ENCODE assay signal across 27 cellular contexts in the genomic region with DNA sequence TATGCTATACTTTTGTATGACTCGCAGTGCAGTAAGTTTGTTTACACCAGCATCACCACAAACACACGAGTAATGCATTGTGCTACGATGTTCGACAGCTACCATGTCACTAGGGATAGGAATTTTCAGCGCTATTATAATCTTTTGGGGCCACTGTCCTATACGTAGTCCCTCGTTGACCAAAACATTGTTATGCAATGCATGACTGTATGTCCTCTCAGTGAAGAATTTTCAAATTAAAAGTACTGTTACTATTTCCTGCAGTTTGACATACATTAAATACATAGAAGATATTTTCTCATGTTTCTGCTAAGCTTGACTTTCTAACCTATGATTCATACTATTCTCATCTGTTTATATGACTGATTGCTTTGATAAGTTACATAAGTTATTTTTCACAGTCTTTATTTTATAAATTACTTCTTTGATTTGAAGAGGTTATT.
DNase-seq lines count a peak whose midpoint lies in the region; ATAC-seq and TF ChIP-seq lines count a peak whose summit lies in the region.
"Had no signal": no experiment of that assay in that cellular context is flagged by ENCODE, and none has a peak within 500 bp of the region (broad histone marks: within the 10 kb centered on the region; RNA-seq: fewer than 3 reads in every experiment).

No MANE protein-coding gene starts in this region.

- H3K27me3 ChIP-seq in MG63, result no peaks in the 10 kb centered on the region
- no peaks in the 10 kb centered on the region for H3K27me3 ChIP-seq in foreskin keratinocyte
- H3K27me3 ChIP-seq: ascending aorta, hepatocyte, right lobe of liver, SJCRH30 had no signal

- no peak overlapping the region for H3K27ac ChIP-seq in foreskin keratinocyte
- H3K27ac ChIP-seq: ascending aorta, hepatocyte, left ventricle myocardium inferior, parathyroid adenoma, right lobe of liver, SJCRH30 had no signal

- ATAC-seq in foreskin keratinocyte, result peak; percentile 86
- ATAC-seq: activated naive CD4-positive, alpha-beta T cell treated with anti-CD3 and anti-CD28 coated beads, Interleukin-2, amount 50 U/mL, for 72 hours; activated T-helper 17 cell treated with anti-CD3 and anti-CD28 coated beads, Interleukin-2, amount 50 U/mL, for 72 hours; effector memory CD8-positive, alpha-beta T cell; K562; right lobe of liver had no signal

- peak; percentile 46 for DNase-seq in EL
- DNase-seq in MG63, result peak; percentile 30
- DNase-seq in cardiac fibroblast (ENCODE audit: low read depth in 2 of 2), result peak; percentile 37 to 62
- DNase-seq in foreskin keratinocyte, result peak in 1 of 2 donors; percentile 26
- DNase-seq in NCI-H82 (lab: John Stamatoyannopoulos, UW), result no peak
- no peak for DNase-seq in NCI-H146 (lab: John Stamatoyannopoulos, UW)
- DNase-seq in NCI-H1105 (lab: John Stamatoyannopoulos, UW), result no peak
- no peak for DNase-seq in GM19240 (ENCODE audit: insufficient read length, low spot score)
- DNase-seq: activated CD4-positive, alpha-beta T cell treated with anti-CD3 and anti-CD28 coated beads for 48 hours; Calu3; effector memory CD8-positive, alpha-beta T cell; immature natural killer cell; left ventricle myocardium inferior; midbrain; NCI-H187 treated with DMSO at 0.1 percent for 48 hours; NCI-H226; right lobe of liver; SJCRH30; stimulated activated CD4-positive, alpha-beta T cell treated with anti-CD3 and anti-CD28 coated beads, Interleukin-15, amount 100 ng/mL, for 24 hours; stimulated activated CD8-positive, alpha-beta memory T cell treated with anti-CD3 and anti-CD28 coated beads, Interleukin-4, amount 100 ng/mL, for 48 hours had no signal

- no peaks in the 10 kb centered on the region for H3K36me3 ChIP-seq in MG63
- H3K36me3 ChIP-seq: ascending aorta, HAP-1, left ventricle myocardium inferior, right lobe of liver, SJCRH30 had no signal

- no peaks in the 10 kb centered on the region for H3K4me1 ChIP-seq in foreskin keratinocyte
- H3K4me1 ChIP-seq: ascending aorta, HAP-1, left ventricle myocardium inferior, parathyroid adenoma, right lobe of liver, SJCRH30 had no signal

- H3K4me3 ChIP-seq in MG63 (no peak overlapping the region), cardiac fibroblast (replicated peaks in 1 of 2; ENCODE audit: low read depth in 2 of 2, low read length in 2 of 2) (no peak overlapping the region)
- H3K4me3 ChIP-seq: ascending aorta, HAP-1, hepatocyte, K562, left ventricle myocardium inferior, right lobe of liver, SJCRH30 had no signal

- no peaks in the 10 kb centered on the region for H3K9me3 ChIP-seq in MG63
- H3K9me3 ChIP-seq: ascending aorta, HAP-1, left ventricle myocardium inferior, right lobe of liver, SJCRH30 had no signal

- TF ChIP-seq CTCF in cardiac fibroblast (IDR thresholded peaks at IDR 0.05; ENCODE audit: low read depth, low read length) (no peak), foreskin keratinocyte (conservative IDR thresholded peaks at IDR 0.05) (no peak)

Comparison
In these comparisons a context has a peak if more than half of its experiments do, and no peak if none do; other contexts are left out.
1. DNase-seq: peak in EL (single experiment), MG63 (single experiment) and cardiac fibroblast (2 of 2); none in NCI-H82 (single experiment), NCI-H146 (single experiment), NCI-H1105 (single experiment) and GM19240 (single experiment).